Comparison of ENCODE assay signal across 36 cellular contexts in the genomic region with DNA sequence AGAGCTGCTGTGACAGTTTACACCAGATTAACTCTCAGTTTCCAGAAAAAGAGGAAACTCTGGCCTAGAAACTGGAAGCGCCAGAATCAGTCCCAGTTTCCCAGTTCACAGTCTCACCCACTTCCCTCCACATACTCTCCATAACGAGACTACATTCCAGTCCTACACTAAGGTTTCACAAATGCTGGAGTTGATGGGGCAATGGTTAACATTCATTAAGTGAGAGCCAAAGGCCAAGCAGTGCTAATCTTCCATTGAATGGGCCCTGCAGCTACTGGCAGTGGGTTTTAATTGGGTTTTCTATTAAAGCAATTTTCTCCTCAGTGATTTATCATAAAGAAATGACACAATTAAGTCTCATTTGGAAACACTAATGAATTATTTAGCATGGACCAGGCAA. TPM values are rescaled to one million over a fixed set of nuclear protein-coding genes. Genes with fewer than 3 reads are reported as not detected.
"Had no signal": no experiment of that assay in that cellular context is flagged by ENCODE, and none has a peak within 500 bp of the region (broad histone marks: within the 10 kb centered on the region; RNA-seq: fewer than 3 reads in every experiment).

No MANE protein-coding gene starts in this region.

- H3K27ac ChIP-seq: breast epithelium, Peyer's patch had no signal

- H3K4me1 ChIP-seq: breast epithelium, Peyer's patch had no signal

- ATAC-seq: activated CD8-positive, alpha-beta T cell treated with anti-CD3 and anti-CD28 coated beads for 36 hours; activated T-cell treated with anti-CD3 and anti-CD28 coated beads, Interleukin-2, amount 50 U/mL, for 72 hours; activated T-helper 17 cell treated with anti-CD3 and anti-CD28 coated beads, Interleukin-2, amount 50 U/mL, for 72 hours; K562; PC-3; SK-N-SH treated with all-trans-retinoic acid at 6 μM for 48 hours had no signal

- H3K4me3 ChIP-seq: breast epithelium, K562, Peyer's patch had no signal

- H3K36me3 ChIP-seq: breast epithelium, Peyer's patch had no signal

- DNase-seq: activated CD4-positive, alpha-beta T cell treated with anti-CD3 and anti-CD28 coated beads, Interleukin-2, amount 10 ng/mL, durations not matched to agents 24 days and 14 days; activated CD4-positive, alpha-beta T cell treated with anti-CD3 and anti-CD28 coated beads, Interleukin-2, amount 50 U/mL, for 4 hours; activated CD8-positive, alpha-beta T cell treated with anti-CD3 and anti-CD28 coated beads for 36 hours; activated effector memory CD4-positive, alpha-beta T cell treated with anti-CD3 and anti-CD28 coated beads, Interleukin-2, amount 50 U/mL, for 16 hours; activated naive CD4-positive, alpha-beta T cell; activated naive CD4-positive, alpha-beta T cell treated with anti-CD3 and anti-CD28 coated beads, Interleukin-2, amount 50 U/mL, for 16 hours; activated naive CD8-positive, alpha-beta T cell treated with anti-CD3 and anti-CD28 coated beads for 36 hours; activated T-cell treated with anti-CD3 and anti-CD28 coated beads, Interleukin-2, amount 50 U/mL, for 1 hour; activated T-cell treated with anti-CD3 and anti-CD28 coated beads, Interleukin-2, amount 50 U/mL, for 72 hours; amniotic stem cell; aorta; NCI-H1105; NCI-H1417 treated with DMSO at 0.1 percent for 48 hours; NCI-H1694 treated with DMSO at 0.1 percent for 48 hours; NCI-H2029; NCI-H345; NCI-H510A; NCI-H526; NCI-H774; NK-92 treated with Interleukin-12 subunit alpha and Interleukin-12 subunit beta, amount 100 ng/mL, for 24 hours; PC-3; Peyer's patch; RPMI8226; SIG-M5; SW 1271; T-helper 1 cell; T-helper 2 cell; T-helper 9 cell had no signal

- H3K9me3 ChIP-seq: breast epithelium, Peyer's patch had no signal

- H3K27me3 ChIP-seq: breast epithelium, Peyer's patch had no signal

RNA-seq across cellular contexts. Expression of gene NRSN1, which starts 20.9 kb away (rescaled TPM):
- total RNA-seq: activated CD4-positive, alpha-beta T cell treated with anti-CD3 and anti-CD28 coated beads, Interleukin-2, amount 10 ng/mL, durations not matched to agents 24 days and 14 days; activated CD8-positive, alpha-beta memory T cell treated with anti-CD3 and anti-CD28 coated beads for 36 hours; activated CD8-positive, alpha-beta T cell treated with anti-CD3 and anti-CD28 coated beads for 36 hours; activated naive CD8-positive, alpha-beta T cell treated with anti-CD3 and anti-CD28 coated beads for 36 hours; activated T-cell treated with anti-CD3 and anti-CD28 coated beads, Interleukin-2, amount 50 U/mL, for 72 hours; activated T-helper 17 cell treated with anti-CD3 and anti-CD28 coated beads, Interleukin-2, amount 50 U/mL, for 72 hours; aorta; breast epithelium; cardiac septum; K562; M059J; PC-3; Peyer's patch; SK-MEL-5 had no signal
- polyA plus RNA-seq: aorta, K562 had no signal
